29 cellular contexts compared by ENCODE assay signal in genomic region chr1:10617931-10618885, GRCh38.
"Had no signal": no experiment of that assay in that cellular context is flagged by ENCODE, and none has a peak within 500 bp of the region (broad histone marks: within the 10 kb centered on the region; RNA-seq: fewer than 3 reads in every experiment).

No MANE protein-coding gene starts in this region.

- H3K27ac ChIP-seq: body of pancreas, coronary artery, dorsolateral prefrontal cortex, gastrocnemius medialis, lower lobe of right lung, neutrophil, testis, transverse colon had no signal

- H3K4me2 ChIP-seq: smooth muscle cell had no signal

- H3K4me3 ChIP-seq: body of pancreas, coronary artery, dorsolateral prefrontal cortex, gastrocnemius medialis, lower lobe of right lung, smooth muscle cell, testis, transverse colon had no signal

- H3K27me3 ChIP-seq: body of pancreas, dorsolateral prefrontal cortex, gastrocnemius medialis, neutrophil, testis, transverse colon had no signal

- H3K4me1 ChIP-seq: body of pancreas, gastrocnemius medialis, lower lobe of right lung, testis, transverse colon had no signal

- H3K9me3 ChIP-seq: body of pancreas, gastrocnemius medialis, lower lobe of right lung, neutrophil, testis, transverse colon had no signal

- DNase-seq: activated CD4-positive, alpha-beta T cell treated with anti-CD3 and anti-CD28 coated beads for 1 hour; activated CD4-positive, alpha-beta T cell treated with anti-CD3 and anti-CD28 coated beads, Interleukin-2, amount 50 U/mL, for 1 hour; activated CD8-positive, alpha-beta T cell treated with anti-CD3 and anti-CD28 coated beads for 36 hours; activated naive CD4-positive, alpha-beta T cell; activated T-cell treated with anti-CD3 and anti-CD28 coated beads, Interleukin-2, amount 50 U/mL, for 4 hours; aorta; body of pancreas; cerebellar nuclear complex; effector memory CD4-positive, alpha-beta T cell; erythroblast; gastrocnemius medialis; glutamatergic neuron; lower lobe of right lung; stimulated activated CD4-positive, alpha-beta T cell treated with anti-CD3 and anti-CD28 coated beads, Interleukin-15, amount 100 ng/mL, for 24 hours; stimulated activated CD4-positive, alpha-beta T cell treated with anti-CD3 and anti-CD28 coated beads, Interleukin-2, amount 100 ng/mL, for 24 hours; stimulated activated naive CD4-positive, alpha-beta T cell treated with Interleukin-2 at 50 U/mL for 16 hours; T-helper 17 cell; T1000; testis; transverse colon had no signal

- H3K36me3 ChIP-seq: transverse colon, WERI-Rb-1 had no signal

- ATAC-seq: activated CD8-positive, alpha-beta T cell treated with anti-CD3 and anti-CD28 coated beads for 36 hours; activated naive CD4-positive, alpha-beta T cell treated with anti-CD3 and anti-CD28 coated beads, Interleukin-2, amount 50 U/mL, for 72 hours; activated T-cell treated with anti-CD3 and anti-CD28 coated beads, Interleukin-2, amount 50 U/mL, for 4 hours; activated T-helper 17 cell treated with anti-CD3 and anti-CD28 coated beads, Interleukin-2, amount 50 U/mL, for 72 hours; body of pancreas; gastrocnemius medialis; sciatic nerve; SK-N-SH treated with all-trans-retinoic acid at 6 μM for 48 hours; T-helper 17 cell had no signal
